8 cellular contexts compared by ENCODE assay signal in genomic region chr7:158976468-158976848, GRCh38.
DNase-seq lines count a peak whose midpoint lies in the region; ATAC-seq and TF ChIP-seq lines count a peak whose summit lies in the region.

No MANE protein-coding gene starts in this region.

- no peaks in the 10 kb centered on the region for H3K36me3 ChIP-seq in heart right ventricle
- no peaks in the 10 kb centered on the region for H3K36me3 ChIP-seq in stomach smooth muscle (ENCODE audit: control insufficient read depth in 2 of 2, insufficient read depth in 2 of 2, low read length in 2 of 2)
- no peaks in the 10 kb centered on the region for H3K36me3 ChIP-seq in HAP-1 (replicated peaks)

- WGBS in heart right ventricle, 2 donors, result 39 to 58% methylated on average over 5 of the region's 5 CpGs

- peak overlapping the region in 1 of 2 donors; percentile 39 for H3K9ac ChIP-seq in stomach smooth muscle (ENCODE audit: low read length in 2 of 2)

- H3K9me3 ChIP-seq in heart right ventricle (peaks cover 0 to 17% (median 7%) of the 10 kb centered on the region in 11 donors), stomach smooth muscle (ENCODE audit: control insufficient read depth in 2 of 2, low read length in 2 of 2) (peaks cover 0 to 7% of the 10 kb centered on the region in 2 donors), HAP-1 (no peaks in the 10 kb centered on the region)

- H3K27ac Mint-ChIP-seq in T-cell, result peak overlapping the region; percentile 86 to 88

- H3K27ac ChIP-seq in heart right ventricle (peak overlapping the region in 4 of 10 donors; percentile 36 to 57 (median 50)), stomach smooth muscle (ENCODE audit: low read length) (no peak overlapping the region)

- H3K9me3 Mint-ChIP-seq in T-cell, result no peaks in the 10 kb centered on the region

- POLR2A ChIA-PET in T-cell (lab: Charles Lee), result interaction anchor here in 1 of 2 donors (1.1 kb wide), 1 partner anchor 164 kb away, joined by 3 read pairs; no protein-coding TSS in a partner anchor

- H3K4me1 ChIP-seq in heart right ventricle (peaks cover 0 to 15% (median 12%) of the 10 kb centered on the region in 9 donors), stomach smooth muscle (ENCODE audit: control insufficient read depth, insufficient read depth, low read length) (peaks cover 17% of the 10 kb centered on the region), HAP-1 (0 out of 2 replicates have a peak, but pooled peaks cover 3% of the 10 kb centered on the region)

- H3K36me3 Mint-ChIP-seq in T-cell, result no peaks in the 10 kb centered on the region

- ATAC-seq in GM19025 (IDR thresholded peaks at IDR 0.05; ENCODE audit: low read depth, unreplicated experiment) (peak; percentile 29), HG02970 (IDR thresholded peaks at IDR 0.05; ENCODE audit: low FRiP score, unreplicated experiment) (peak; percentile 32), T-cell (replicated peaks in 1 of 4) (peak; percentile 8 to 44 (median 22)), heart right ventricle (peak; percentile 7 to 59 (median 39))

- H3K27me3 Mint-ChIP-seq in T-cell, result no peaks in the 10 kb centered on the region

- peak overlapping the region in 9 of 10 donors; percentile 20 to 55 (median 43) for H3K4me3 ChIP-seq in heart right ventricle
- H3K4me3 ChIP-seq in stomach smooth muscle (ENCODE audit: low read length in 2 of 2), result peak overlapping the region; percentile 73 to 80
- H3K4me3 ChIP-seq in HAP-1, result no peak overlapping the region

- no peak for TF ChIP-seq CTCF in heart right ventricle (IDR thresholded peaks at IDR 0.05)

- peaks cover 12 to 21% (median 21%) of the 10 kb centered on the region in 3 donors for H3K4me1 Mint-ChIP-seq in T-cell

- DNase-seq in T-cell (peak in 2 of 34 experiments; percentile 14 to 25), heart right ventricle (no peak), HAP-1 (ENCODE audit: low spot score in 2 of 2) (no peak), HuH-7.5 (ENCODE audit: low spot score) (no peak), DMS53 (lab: John Stamatoyannopoulos, UW) (no peak)

- intact Hi-C loops in heart right ventricle (cut with DNase I), result loop anchor here in 8 of 10 donors (2.0 to 10.0 kb wide), 6 partner anchors 82 to 280 kb away; partner anchors contain the start of gene NCAPG2 (in 1 of the 8)

- H3K27me3 ChIP-seq in heart right ventricle (no peaks in the 10 kb centered on the region), stomach smooth muscle (ENCODE audit: control insufficient read depth in 1 of 2, insufficient read depth in 2 of 2, low read length in 2 of 2) (no peaks in the 10 kb centered on the region), HAP-1 (ENCODE audit: low read depth) (no peaks in the 10 kb centered on the region)

- CTCF ChIA-PET in T-cell (lab: Charles Lee), result interaction anchor here (0.5 to 3.4 kb wide), 22 partner anchors 9 to 590 kb away, joined by 3 to 68 read pairs (median 4); partner anchors contain the start of gene NCAPG2 (in 1 of the 2)

- in situ Hi-C loops in HAP-1 (cut with MboI; ENCODE audit: low sequenced_read_pairs), result no loop called here

- H3K4me3 Mint-ChIP-seq in T-cell, result peak overlapping the region; percentile 81 to 85 (median 85)
